In the genomic region with DNA sequence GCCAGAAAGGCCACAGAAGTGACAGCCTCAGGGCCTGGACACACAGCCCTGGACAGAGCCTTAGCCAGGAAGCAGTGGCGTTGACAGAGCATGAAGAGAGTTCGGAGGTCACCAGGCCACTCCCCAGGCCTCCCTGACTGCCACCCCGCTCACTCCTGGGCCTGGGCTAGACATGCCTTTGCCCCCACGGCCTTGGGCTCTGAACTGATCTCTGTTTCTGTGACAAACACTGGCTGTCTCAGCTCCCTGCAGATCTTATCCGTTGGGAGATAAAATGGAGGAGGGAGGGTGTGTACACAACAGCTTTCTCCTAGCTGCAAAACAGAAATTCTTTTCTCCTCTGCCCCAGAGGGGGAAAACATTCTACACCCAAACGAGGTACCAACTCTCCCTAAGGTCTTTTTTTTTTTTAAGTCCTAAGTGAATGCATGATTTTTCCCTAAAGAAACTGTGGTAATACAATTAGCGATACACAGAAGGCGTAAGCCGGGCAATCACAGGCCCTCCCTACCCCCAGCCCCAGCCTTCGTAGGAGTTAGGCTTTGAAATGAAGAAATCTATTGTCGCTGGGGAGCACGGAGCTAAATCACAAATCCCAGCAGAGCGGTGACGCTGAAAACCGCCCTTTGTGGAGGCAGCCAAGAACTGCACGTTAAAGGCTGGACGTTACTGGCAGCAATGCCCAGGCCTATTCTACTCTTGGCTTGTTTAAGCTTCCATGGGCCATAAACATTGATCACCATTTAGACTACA, we compare ENCODE assay signal across 17 cellular contexts. TPM values are rescaled to one million over a fixed set of nuclear protein-coding genes. Genes with fewer than 3 reads are reported as not detected.
A peak's percentile ranks its signal among the peaks of the same experiment; 100 is the strongest.
DNase-seq lines count a peak whose midpoint lies in the region; ATAC-seq lines count a peak whose summit lies in the region.
"Had no signal": no experiment of that assay in that cellular context is flagged by ENCODE, and none has a peak within 500 bp of the region (broad histone marks: within the 10 kb centered on the region; RNA-seq: fewer than 3 reads in every experiment).

No MANE protein-coding gene starts in this region.

- ATAC-seq in activated T-helper 17 cell treated with anti-CD3 and anti-CD28 coated beads, Interleukin-2, amount 50 U/mL, for 72 hours (replicated peaks) = no peak
- ATAC-seq: Panc1 had no signal

- peak overlapping the region; percentile 45 for H3K9ac ChIP-seq in NT2/D1 (ENCODE audit: insufficient read length, low read depth)

- no peaks in the 10 kb centered on the region for H3K36me3 ChIP-seq in NT2/D1 (ENCODE audit: insufficient read depth, insufficient read length, low read length)
- H3K36me3 ChIP-seq: esophagus muscularis mucosa, prostate gland had no signal

- H3K27me3 ChIP-seq in NT2/D1 (ENCODE audit: insufficient read depth, insufficient read length) = no peaks in the 10 kb centered on the region
- H3K27me3 ChIP-seq: esophagus muscularis mucosa had no signal

- H3K36me3 Mint-ChIP-seq in activated T-helper 17 cell treated with anti-CD3 and anti-CD28 coated beads, Interleukin-2, amount 50 U/mL, for 72 hours (ENCODE audit: low read depth) = no peaks in the 10 kb centered on the region
- H3K36me3 Mint-ChIP-seq: activated naive CD8-positive, alpha-beta T cell treated with anti-CD3 and anti-CD28 coated beads for 36 hours; CD4-positive, CD25-positive, alpha-beta regulatory T cell had no signal

- no peak overlapping the region for H3K4me3 Mint-ChIP-seq in activated T-helper 17 cell treated with anti-CD3 and anti-CD28 coated beads, Interleukin-2, amount 50 U/mL, for 72 hours
- H3K4me3 Mint-ChIP-seq: activated naive CD8-positive, alpha-beta T cell treated with anti-CD3 and anti-CD28 coated beads for 36 hours; CD4-positive, CD25-positive, alpha-beta regulatory T cell had no signal

- H3K9me3 ChIP-seq in NT2/D1 (ENCODE audit: insufficient read depth, low read length) = no peaks in the 10 kb centered on the region; the same call in 1 of the 2 replicates
- H3K9me3 ChIP-seq: esophagus muscularis mucosa, prostate gland had no signal

- H3K27me3 Mint-ChIP-seq in activated T-helper 17 cell treated with anti-CD3 and anti-CD28 coated beads, Interleukin-2, amount 50 U/mL, for 72 hours = peaks cover 4% of the 10 kb centered on the region
- H3K27me3 Mint-ChIP-seq: activated naive CD8-positive, alpha-beta T cell treated with anti-CD3 and anti-CD28 coated beads for 36 hours; CD4-positive, CD25-positive, alpha-beta regulatory T cell had no signal

- DNase-seq in NT2/D1 (ENCODE audit: low read depth, low spot score) = no peak
- DNase-seq in ecto neural progenitor cell (ENCODE audit: low spot score) = peak; percentile 81
- DNase-seq in midbrain (lab: John Stamatoyannopoulos, UW) = peak; percentile 78
- peak; percentile 87 for DNase-seq in superior temporal gyrus (ENCODE audit: extremely low spot score)
- no peak for DNase-seq in stimulated activated CD4-positive, alpha-beta T cell treated with anti-CD3 and anti-CD28 coated beads, Interleukin-4, amount 100 ng/mL, for 4 hours
- no peak for DNase-seq in GF-D8 (lab: John Stamatoyannopoulos, UW)
- DNase-seq: activated CD8-positive, alpha-beta memory T cell treated with anti-CD3 and anti-CD28 coated beads, Interleukin-2, amount 50 U/mL, for 4 hours; activated naive CD8-positive, alpha-beta T cell treated with anti-CD3 and anti-CD28 coated beads for 36 hours; CD4-positive, CD25-positive, alpha-beta regulatory T cell; NCI-H1417 treated with DMSO at 0.1 percent for 48 hours; stimulated activated CD4-positive, alpha-beta T cell treated with anti-CD3 and anti-CD28 coated beads, Interleukin-1b, Interleukin-23, amount 100 ng/mL, for 48 hours; T-helper 1 cell had no signal

- no peaks in the 10 kb centered on the region for H3K9me3 Mint-ChIP-seq in activated T-helper 17 cell treated with anti-CD3 and anti-CD28 coated beads, Interleukin-2, amount 50 U/mL, for 72 hours
- H3K9me3 Mint-ChIP-seq: activated naive CD8-positive, alpha-beta T cell treated with anti-CD3 and anti-CD28 coated beads for 36 hours had no signal

- peaks cover 4% of the 10 kb centered on the region for H3K4me1 Mint-ChIP-seq in activated T-helper 17 cell treated with anti-CD3 and anti-CD28 coated beads, Interleukin-2, amount 50 U/mL, for 72 hours
- H3K4me1 Mint-ChIP-seq: activated naive CD8-positive, alpha-beta T cell treated with anti-CD3 and anti-CD28 coated beads for 36 hours had no signal

- H3K27ac Mint-ChIP-seq in activated T-helper 17 cell treated with anti-CD3 and anti-CD28 coated beads, Interleukin-2, amount 50 U/mL, for 72 hours = no peak overlapping the region
- H3K27ac Mint-ChIP-seq: activated naive CD8-positive, alpha-beta T cell treated with anti-CD3 and anti-CD28 coated beads for 36 hours; CD4-positive, CD25-positive, alpha-beta regulatory T cell had no signal

- peaks cover 7% of the 10 kb centered on the region for H3K4me1 ChIP-seq in NT2/D1 (ENCODE audit: insufficient read depth, insufficient read length)
- H3K4me1 ChIP-seq: esophagus muscularis mucosa, prostate gland had no signal

- H3K4me3 ChIP-seq in NT2/D1 (ENCODE audit: insufficient read length, low read depth) = no peak overlapping the region
- H3K4me3 ChIP-seq: esophagus muscularis mucosa, lung, prostate gland had no signal

RNA-seq across cellular contexts. Expression of a gene that starts 45.0 kb away (rescaled TPM):
- 1 to 10 TPM in 1 of 2 donors, under 1 TPM in 1; 0.97 to 3.9 TPM for total RNA-seq in activated T-helper 17 cell treated with anti-CD3 and anti-CD28 coated beads, Interleukin-2, amount 50 U/mL, for 72 hours

Comparison
In these comparisons a context has a peak if more than half of its experiments do, and no peak if none do; other contexts are left out.
1. DNase-seq: peak in ecto neural progenitor cell (single experiment), midbrain (single experiment) and superior temporal gyrus (single experiment); none in NT2/D1 (single experiment), stimulated activated CD4-positive, alpha-beta T cell treated with anti-CD3 and anti-CD28 coated beads, Interleukin-4, amount 100 ng/mL, for 4 hours (0 of 2) and GF-D8 (single experiment).